23 cellular contexts compared by ENCODE assay signal in the genomic region with DNA sequence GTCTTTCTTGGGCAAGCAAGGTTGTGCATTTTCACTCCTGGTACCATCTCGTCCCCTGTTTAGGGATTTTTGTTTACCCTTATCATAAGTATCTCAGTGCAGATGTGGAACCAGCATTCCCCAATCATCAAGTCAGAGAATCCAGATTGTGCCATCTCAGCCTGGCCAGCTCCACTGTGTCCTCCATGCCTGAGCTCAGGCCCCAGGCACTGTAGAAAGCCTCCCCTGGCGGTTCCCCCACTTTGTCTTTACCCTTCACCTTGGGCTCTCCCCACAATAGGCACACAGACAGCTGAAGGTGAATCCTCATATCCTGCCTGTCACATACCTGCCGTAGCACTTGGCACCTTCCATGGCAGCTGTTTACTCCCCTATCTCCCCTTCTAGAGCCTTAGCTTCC.
"Had no signal": no experiment of that assay in that cellular context is flagged by ENCODE, and none has a peak within 500 bp of the region (broad histone marks: within the 10 kb centered on the region; RNA-seq: fewer than 3 reads in every experiment).

No MANE protein-coding gene starts in this region.

- H3K27ac ChIP-seq: SK-N-MC had no signal

- DNase-seq: activated B cell treated with CpG ODN at 0.5 μM for 24 hours; activated CD4-positive, alpha-beta memory T cell treated with anti-CD3 and anti-CD28 coated beads, Interleukin-2, amount 10 ng/mL, durations not matched to agents 7 days and 5 days; activated CD4-positive, alpha-beta T cell treated with anti-CD3 and anti-CD28 coated beads for 1 hour; activated CD4-positive, alpha-beta T cell treated with anti-CD3 and anti-CD28 coated beads, Interleukin-2, amount 50 U/mL, for 1 hour; activated CD8-positive, alpha-beta memory T cell treated with anti-CD3 and anti-CD28 coated beads, Interleukin-2, amount 50 U/mL, for 4 hours; activated gamma-delta T cell treated with Interleukin-2 at 50 U/mL for 16 hours; activated naive CD4-positive, alpha-beta T cell treated with anti-CD3 and anti-CD28 coated beads, Interleukin-2, amount 10 ng/mL, durations not matched to agents 7 days and 5 days; activated naive CD8-positive, alpha-beta T cell treated with anti-CD3 and anti-CD28 coated beads for 36 hours; activated T-cell treated with anti-CD3 and anti-CD28 coated beads, Interleukin-2, amount 50 U/mL, for 72 hours; Karpas-422; NCI-H1105 treated with DMSO at 0.1 percent for 48 hours; NCI-H1436 treated with DMSO at 0.1 percent for 48 hours; NCI-H2029; NCI-H2107; NCI-H226; NK-92 treated with Interleukin-12 subunit alpha and Interleukin-12 subunit beta, amount 100 ng/mL, for 24 hours; RPMI8226; T-cell; T-helper 2 cell; T1000 had no signal

- H3K4me3 ChIP-seq: SK-N-MC had no signal

- ATAC-seq: activated T-cell treated with anti-CD3 and anti-CD28 coated beads, Interleukin-2, amount 50 U/mL, for 72 hours; Panc1; Right ventricle myocardium inferior; T-cell had no signal
